In genomic region chr1:5926686-5927435, GRCh38 we compare ENCODE assay signal across 20 cellular contexts.
A peak's percentile ranks its signal among the peaks of the same experiment; 100 is the strongest.
DNase-seq lines count a peak whose midpoint lies in the region; ATAC-seq lines count a peak whose summit lies in the region.
"Had no signal": no experiment of that assay in that cellular context is flagged by ENCODE, and none has a peak within 500 bp of the region (broad histone marks: within the 10 kb centered on the region; RNA-seq: fewer than 3 reads in every experiment).

No MANE protein-coding gene starts in this region.

- no peaks in the 10 kb centered on the region for H3K36me3 ChIP-seq in H7 (replicated peaks; ENCODE audit: control insufficient read depth, insufficient read depth, low read length)

- no peaks in the 10 kb centered on the region for H3K27me3 ChIP-seq in H7 (ENCODE audit: control insufficient read depth, insufficient read depth, low read length)
- H3K27me3 ChIP-seq: BLaER1 treated with 17β-estradiol and CSF1 and Interleukin-3, amounts not matched to agents 10 nM and 100 nM; MG63 had no signal

- peaks cover 6% of the 10 kb centered on the region for H3K4me1 Mint-ChIP-seq in T-helper 17 cell
- H3K4me1 Mint-ChIP-seq: IgD-negative memory B cell had no signal

- H3K27me3 Mint-ChIP-seq in T-helper 17 cell = no peaks in the 10 kb centered on the region
- H3K27me3 Mint-ChIP-seq: IgD-negative memory B cell had no signal

- H3K27ac Mint-ChIP-seq in T-helper 17 cell = no peak overlapping the region
- H3K27ac Mint-ChIP-seq: CD8-positive, alpha-beta T cell; IgD-negative memory B cell had no signal

- ATAC-seq in GM19395 (IDR thresholded peaks at IDR 0.05; ENCODE audit: unreplicated experiment) (no peak), T-helper 17 cell (no peak), HG03175 (IDR thresholded peaks at IDR 0.05; ENCODE audit: unreplicated experiment) (no peak)
- ATAC-seq: CD8-positive, alpha-beta T cell had no signal

- H3K4me3 ChIP-seq in H7 (ENCODE audit: insufficient read depth, low read depth, low read length) = no peak overlapping the region
- H3K4me3 ChIP-seq: BLaER1 treated with 17β-estradiol and CSF1 and Interleukin-3, amounts not matched to agents 10 nM and 100 nM; MG63 had no signal

- H3K9me3 ChIP-seq in T-helper 17 cell (ENCODE audit: control insufficient read depth, low read length, poor library complexity, severe bottlenecking) = no peaks in the 10 kb centered on the region
- H3K9me3 ChIP-seq: MG63, SK-N-SH had no signal

- no peak overlapping the region for H3K4me3 Mint-ChIP-seq in T-helper 17 cell
- H3K4me3 Mint-ChIP-seq: CD8-positive, alpha-beta T cell; IgD-negative memory B cell had no signal

- DNase-seq in D341Med (ENCODE audit: low spot score) = peak; percentile 9
- peak; percentile 57 for DNase-seq in H7
- DNase-seq in ecto neural progenitor cell (ENCODE audit: low spot score) = peak; percentile 40
- DNase-seq in pons (ENCODE audit: low spot score) = peak; percentile 3
- no peak for DNase-seq in T-helper 17 cell
- DNase-seq: Calu3, DMS79, Kasumi-1, MG63, NCI-H1048, NCI-H146, NCI-H2081, NCI-H748 treated with DMSO at 0.1 percent for 48 hours, SHP77, SK-N-SH had no signal

- H3K36me3 Mint-ChIP-seq in T-helper 17 cell (ENCODE audit: low read depth) = peaks cover 5% of the 10 kb centered on the region

Comparison
In these comparisons a context has a peak if more than half of its experiments do, and no peak if none do; other contexts are left out.
1. DNase-seq: peak in D341Med (single experiment), H7 (single experiment), ecto neural progenitor cell (single experiment) and pons (single experiment); none in T-helper 17 cell (0 of 3).